In genomic region chr4:169383724-169384123, GRCh38 we compare ENCODE assay signal across 17 cellular contexts.
DNase-seq lines count a peak whose midpoint lies in the region; ATAC-seq, FAIRE-seq and TF ChIP-seq lines count a peak whose summit lies in the region.
"Had no signal": no experiment of that assay in that cellular context is flagged by ENCODE, and none has a peak within 500 bp of the region (broad histone marks: within the 10 kb centered on the region; RNA-seq: fewer than 3 reads in every experiment).

No MANE protein-coding gene starts in this region.

- TF ChIP-seq POLR2A in GM18505 (IDR thresholded peaks at IDR 0.05; ENCODE audit: borderline replicate concordance, extremely low read depth, insufficient read depth, insufficient read length), result no peak

- DNase-seq in AG09319 (ENCODE audit: extremely low read depth, low read depth) (peak; percentile 69), M059J (ENCODE audit: low read depth) (peak; percentile 75), cardiac fibroblast (ENCODE audit: low read depth in 2 of 2) (peak; percentile 86 to 96), kidney tubule cell (ENCODE audit: low spot score) (peak; percentile 44), GM19239 (ENCODE audit: insufficient read length, low spot score) (no peak)
- DNase-seq: activated CD4-positive, alpha-beta T cell treated with anti-CD3 and anti-CD28 coated beads, Interleukin-2, amount 10 ng/mL, durations not matched to agents 24 days and 14 days; mucosa of descending colon; NCI-H510A treated with DMSO at 0.1 percent for 48 hours; psoas muscle; stimulated activated CD4-positive, alpha-beta T cell treated with anti-CD3 and anti-CD28 coated beads, Interleukin-4, amount 100 ng/mL, for 1 hour; stimulated activated naive B cell treated with anti-CD40 and anti-IgM and Interleukin-4, amounts not matched to agents 10 μg/mL and 1 μg/mL and 100 μg/mL, for 72 hours; T-helper 17 cell had no signal

- H3K4me3 ChIP-seq in cardiac fibroblast (replicated peaks in 1 of 2; ENCODE audit: low read depth in 2 of 2, low read length in 2 of 2), result no peak overlapping the region
- H3K4me3 ChIP-seq: HAP-1, mucosa of descending colon, psoas muscle had no signal

- no peak for ATAC-seq in GM19397 (IDR thresholded peaks at IDR 0.05; ENCODE audit: unreplicated experiment)
- no peak for ATAC-seq in GM21526 (IDR thresholded peaks at IDR 0.05; ENCODE audit: low FRiP score, unreplicated experiment)
- no peak for ATAC-seq in GM18505 (IDR thresholded peaks at IDR 0.05; ENCODE audit: unreplicated experiment)
- ATAC-seq: mucosa of descending colon; psoas muscle; stimulated activated naive B cell treated with anti-CD40 and anti-IgM and Interleukin-4, amounts not matched to agents 10 μg/mL and 1 μg/mL and 100 μg/mL, for 72 hours; T-helper 17 cell had no signal

- TF ChIP-seq CTCF in AG09319 (IDR thresholded peaks at IDR 0.05; ENCODE audit: low read depth, low read length), result no peak
- TF ChIP-seq CTCF in cardiac fibroblast (IDR thresholded peaks at IDR 0.05; ENCODE audit: low read depth, low read length), result no peak

- FAIRE-seq in GM19239 (lab: Jason Lieb, UNC), result no peak
- FAIRE-seq: GM18507 had no signal
